ENCODE assay signal across 9 cellular contexts in genomic region chr16:77416939-77417480, GRCh38. TPM values are rescaled to one million over a fixed set of nuclear protein-coding genes. Genes with fewer than 3 reads are reported as not detected.
"Had no signal": no experiment of that assay in that cellular context is flagged by ENCODE, and none has a peak within 500 bp of the region (broad histone marks: within the 10 kb centered on the region; RNA-seq: fewer than 3 reads in every experiment).

No MANE protein-coding gene starts in this region.

- FAIRE-seq: G401.6, GM12878, GM12891, GM12892, GM18507, GM19239 had no signal

- DNase-seq: GDM1, GF-D8 had no signal

- ATAC-seq: GM12878 had no signal

- H3K4me3 ChIP-seq: GM12878 had no signal

RNA-seq across cellular contexts. Expression of gene ADAMTS18, which starts 17.8 kb away (rescaled TPM):
- total RNA-seq: G401, GM12878 had no signal
- polyA plus RNA-seq: GM12878 had no signal
